Comparison of ENCODE assay signal across 8 cellular contexts in the genomic region with DNA sequence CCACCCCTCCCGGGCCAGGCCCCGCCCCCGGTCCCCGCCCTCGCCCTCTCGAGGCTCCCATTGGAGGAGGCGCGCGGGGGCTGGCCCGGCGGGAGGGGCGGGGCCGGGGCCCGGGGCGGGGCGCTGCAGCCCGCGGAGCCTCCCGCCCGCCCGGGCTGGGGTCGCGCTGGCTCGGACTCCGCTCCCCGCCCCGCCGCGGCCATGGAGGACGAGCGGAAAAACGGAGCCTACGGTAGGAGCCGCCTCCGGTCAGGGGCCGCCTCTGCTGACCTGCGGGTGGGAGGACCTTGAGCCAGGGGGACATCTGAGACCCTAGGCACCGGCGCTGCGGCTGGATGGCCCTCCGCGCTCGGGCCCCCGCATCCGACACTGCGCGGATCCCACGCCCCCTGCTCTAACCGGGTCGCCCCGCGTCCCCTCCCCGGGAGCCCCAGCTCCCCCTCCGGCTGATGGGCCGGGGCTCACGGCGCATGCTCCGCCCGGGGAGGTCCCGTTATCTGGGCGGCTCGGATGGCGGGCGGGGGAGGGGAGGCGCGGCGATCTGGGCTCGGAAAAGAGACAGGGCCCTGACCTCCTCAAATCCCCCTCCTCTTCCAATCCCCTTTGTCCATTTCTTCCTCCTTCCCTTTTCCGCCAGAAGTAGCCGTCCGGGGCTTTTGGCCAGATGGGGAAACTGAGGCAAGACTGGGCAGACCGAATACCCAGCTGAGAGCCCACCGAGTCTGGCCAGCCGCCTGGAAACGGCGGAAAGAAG. TPM values are rescaled to one million over a fixed set of nuclear protein-coding genes. Genes with fewer than 3 reads are reported as not detected.
DNase-seq lines count a peak whose midpoint lies in the region; ATAC-seq and TF ChIP-seq lines count a peak whose summit lies in the region.

No MANE protein-coding gene starts in this region.

- H3K27me3 ChIP-seq in CD4-positive, CD25-positive, alpha-beta regulatory T cell (ENCODE audit: control insufficient read depth, insufficient read depth, low read length) = peaks cover 2% of the 10 kb centered on the region
- H3K27me3 ChIP-seq in foreskin keratinocyte (no peaks in the 10 kb centered on the region), neural progenitor cell (peaks cover 11% of the 10 kb centered on the region), stomach smooth muscle (ENCODE audit: control insufficient read depth in 1 of 2, insufficient read depth in 2 of 2, low read length in 2 of 2) (no peaks in the 10 kb centered on the region)

- H3K4me1 Mint-ChIP-seq in CD4-positive, CD25-positive, alpha-beta regulatory T cell = peaks cover 0 to 51% (median 28%) of the 10 kb centered on the region in 4 donors
- H3K4me1 Mint-ChIP-seq in neural progenitor cell = peaks cover 18% of the 10 kb centered on the region

- peaks cover 17% of the 10 kb centered on the region for H3K27me3 Mint-ChIP-seq in CD4-positive, CD25-positive, alpha-beta regulatory T cell
- H3K27me3 Mint-ChIP-seq in neural progenitor cell (ENCODE audit: insufficient read depth, low read depth) = peaks cover 8% of the 10 kb centered on the region

- H3K27ac Mint-ChIP-seq in CD4-positive, CD25-positive, alpha-beta regulatory T cell = peak overlapping the region; percentile 96 to 100 (median 100)
- no peak overlapping the region for H3K27ac Mint-ChIP-seq in neural progenitor cell

- H3K27ac ChIP-seq in CD4-positive, CD25-positive, alpha-beta regulatory T cell (ENCODE audit: insufficient read depth, low read length, poor library complexity, severe bottlenecking) = peak overlapping the region; percentile 98
- H3K27ac ChIP-seq in foreskin keratinocyte = no peak overlapping the region
- H3K27ac ChIP-seq in neural progenitor cell = peak overlapping the region; percentile 88
- peak overlapping the region; percentile 53 for H3K27ac ChIP-seq in stomach smooth muscle (ENCODE audit: low read length)

- H3F3A ChIP-seq in neural progenitor cell (ENCODE audit: low read depth) = peaks cover 14% of the 10 kb centered on the region

- peaks cover 45% of the 10 kb centered on the region for H3K4me1 ChIP-seq in CD4-positive, CD25-positive, alpha-beta regulatory T cell (ENCODE audit: control insufficient read depth, insufficient read depth, low read length, poor library complexity, severe bottlenecking)
- peaks cover 13% of the 10 kb centered on the region for H3K4me1 ChIP-seq in foreskin keratinocyte
- peaks cover 15% of the 10 kb centered on the region for H3K4me1 ChIP-seq in neural progenitor cell
- peaks cover 19% of the 10 kb centered on the region for H3K4me1 ChIP-seq in stomach smooth muscle (ENCODE audit: control insufficient read depth, insufficient read depth, low read length)

- peaks cover 0 to 2% (median 0%) of the 10 kb centered on the region in 7 donors for H3K9me3 Mint-ChIP-seq in CD4-positive, CD25-positive, alpha-beta regulatory T cell
- H3K9me3 Mint-ChIP-seq in neural progenitor cell = no peaks in the 10 kb centered on the region

- H3K4me3 ChIP-seq in CD4-positive, CD25-positive, alpha-beta regulatory T cell (ENCODE audit: low read depth, low read length) = peak overlapping the region; percentile 83
- H3K4me3 ChIP-seq in neural progenitor cell = peak overlapping the region; percentile 98
- peak overlapping the region; percentile 88 to 91 for H3K4me3 ChIP-seq in stomach smooth muscle (ENCODE audit: low read length in 2 of 2)

- peak overlapping the region; percentile 96 for H3K4me2 ChIP-seq in neural progenitor cell

- ATAC-seq in CD4-positive, CD25-positive, alpha-beta regulatory T cell (ENCODE audit: low read depth in 2 of 2) = peak; percentile 80 to 83
- peak; percentile 44 for ATAC-seq in GM19395 (IDR thresholded peaks at IDR 0.05; ENCODE audit: unreplicated experiment)
- peak; percentile 88 for ATAC-seq in foreskin keratinocyte

- TF ChIP-seq CTCF in foreskin keratinocyte (conservative IDR thresholded peaks at IDR 0.05) = no peak
- TF ChIP-seq CTCF in neural progenitor cell (IDR thresholded peaks at IDR 0.05) = no peak

- peak; percentile 81 to 87 (median 85) for DNase-seq in CD4-positive, CD25-positive, alpha-beta regulatory T cell
- DNase-seq in HuH-7.5 (ENCODE audit: low spot score) = peak; percentile 95
- peak; percentile 47 to 59 for DNase-seq in SHP77 (lab: John Stamatoyannopoulos, UW)
- DNase-seq in activated gamma-delta T cell treated with Interleukin-2 at 50 U/mL for 16 hours = peak; percentile 88
- no peak for DNase-seq in foreskin keratinocyte
- DNase-seq in neural progenitor cell (ENCODE audit: low spot score) = peak; percentile 95

- H2AFZ ChIP-seq in neural progenitor cell (replicated peaks) = peak overlapping the region; percentile 91

- H3K36me3 Mint-ChIP-seq in CD4-positive, CD25-positive, alpha-beta regulatory T cell = peaks cover 11% of the 10 kb centered on the region
- peaks cover 2% of the 10 kb centered on the region for H3K36me3 Mint-ChIP-seq in neural progenitor cell

- H3K9ac ChIP-seq in neural progenitor cell (peak overlapping the region; percentile 75), stomach smooth muscle (ENCODE audit: low read length in 2 of 2) (peak overlapping the region; percentile 71 to 88)

- no peaks in the 10 kb centered on the region for H3K9me3 ChIP-seq in CD4-positive, CD25-positive, alpha-beta regulatory T cell (ENCODE audit: control insufficient read depth in 2 of 2, low read length in 2 of 2)
- H3K9me3 ChIP-seq in neural progenitor cell (ENCODE audit: low read depth) (no peaks in the 10 kb centered on the region), stomach smooth muscle (ENCODE audit: control insufficient read depth in 2 of 2, low read length in 2 of 2) (no peaks in the 10 kb centered on the region)

- no peaks in the 10 kb centered on the region for H3K36me3 ChIP-seq in CD4-positive, CD25-positive, alpha-beta regulatory T cell (ENCODE audit: control insufficient read depth, insufficient read depth, low read length)
- H3K36me3 ChIP-seq in neural progenitor cell (no peaks in the 10 kb centered on the region), stomach smooth muscle (ENCODE audit: control insufficient read depth in 2 of 2, insufficient read depth in 2 of 2, low read length in 2 of 2) (no peaks in the 10 kb centered on the region)

- peak overlapping the region; percentile 98 to 100 (median 100) for H3K4me3 Mint-ChIP-seq in CD4-positive, CD25-positive, alpha-beta regulatory T cell
- H3K4me3 Mint-ChIP-seq in neural progenitor cell = peak overlapping the region; percentile 91

- peaks cover 45% of the 10 kb centered on the region for H3K79me2 ChIP-seq in neural progenitor cell (ENCODE audit: low read depth)

- H4K20me1 ChIP-seq in neural progenitor cell (ENCODE audit: low read depth) = peaks cover 13% of the 10 kb centered on the region

RNA-seq across cellular contexts. Expression of a gene that starts 15.4 kb away (rescaled TPM):
- not detected for total RNA-seq in CD4-positive, CD25-positive, alpha-beta regulatory T cell
- polyA plus RNA-seq in CD4-positive, CD25-positive, alpha-beta regulatory T cell = not detected
- 86.6 and 117 TPM in 2 replicates for total RNA-seq in foreskin keratinocyte
- 99.1 and 112 TPM in 2 replicates for polyA plus RNA-seq in foreskin keratinocyte
- total RNA-seq in neural progenitor cell (ENCODE audit: low replicate concordance) = 3.6 and 3.9 TPM in 2 replicates

RNA-seq across cellular contexts. Expression of a gene that starts 22.8 kb away (rescaled TPM):
- 236 TPM for total RNA-seq in CD4-positive, CD25-positive, alpha-beta regulatory T cell
- polyA plus RNA-seq in CD4-positive, CD25-positive, alpha-beta regulatory T cell = 100 to 1,000 TPM; 225 to 280 (median 255) TPM
- total RNA-seq in foreskin keratinocyte (136 and 141 TPM in 2 replicates), neural progenitor cell (ENCODE audit: low replicate concordance) (45.6 and 81.8 TPM in 2 replicates)
- 130 and 138 TPM in 2 replicates for polyA plus RNA-seq in foreskin keratinocyte

RNA-seq across cellular contexts. Expression of a gene that starts 33.7 kb away (rescaled TPM):
- 57.0 TPM for total RNA-seq in CD4-positive, CD25-positive, alpha-beta regulatory T cell
- 100 to 1,000 TPM in 3 of 4 donors, 10 to 100 TPM in 1; 92.6 to 125 (median 113) TPM for polyA plus RNA-seq in CD4-positive, CD25-positive, alpha-beta regulatory T cell
- total RNA-seq in foreskin keratinocyte (6.3 and 6.8 TPM in 2 replicates), neural progenitor cell (ENCODE audit: low replicate concordance) (3.4 and 4.4 TPM in 2 replicates)
- 8.2 and 10.1 TPM in 2 replicates for polyA plus RNA-seq in foreskin keratinocyte

RNA-seq across cellular contexts. Expression of a gene that starts 36.7 kb away (rescaled TPM):
- 34.6 TPM for total RNA-seq in CD4-positive, CD25-positive, alpha-beta regulatory T cell
- polyA plus RNA-seq in CD4-positive, CD25-positive, alpha-beta regulatory T cell = 10 to 100 TPM in 3 of 4 donors, 1 to 10 TPM in 1; 8.6 to 13.8 (median 12.0) TPM
- total RNA-seq in foreskin keratinocyte (19.7 TPM in 2 replicates), neural progenitor cell (ENCODE audit: low replicate concordance) (16.4 and 27.4 TPM in 2 replicates)
- 20.0 and 20.1 TPM in 2 replicates for polyA plus RNA-seq in foreskin keratinocyte

RNA-seq across cellular contexts. Expression of a gene that starts 51.6 kb away (rescaled TPM):
- 444 TPM for total RNA-seq in CD4-positive, CD25-positive, alpha-beta regulatory T cell
- 10 to 100 TPM; 54.8 to 70.8 (median 62.1) TPM for polyA plus RNA-seq in CD4-positive, CD25-positive, alpha-beta regulatory T cell
- total RNA-seq in foreskin keratinocyte = 189 and 218 TPM in 2 replicates
- 137 and 162 TPM in 2 replicates for polyA plus RNA-seq in foreskin keratinocyte
- 477 and 633 TPM in 2 replicates for total RNA-seq in neural progenitor cell (ENCODE audit: low replicate concordance)

Comparison
In these comparisons a context has a peak if more than half of its experiments do, and no peak if none do; other contexts are left out.
1. DNase-seq: peak in CD4-positive, CD25-positive, alpha-beta regulatory T cell (3 of 3), HuH-7.5 (single experiment), SHP77 (2 of 2), activated gamma-delta T cell treated with Interleukin-2 at 50 U/mL for 16 hours (single experiment) and neural progenitor cell (single experiment); none in foreskin keratinocyte (0 of 2).
2. RNA of a gene that starts 15.4 kb away (total RNA-seq): 86.6 to 117 TPM in foreskin keratinocyte; 3.6 to 3.9 TPM in neural progenitor cell and not detected in CD4-positive, CD25-positive, alpha-beta regulatory T cell (single experiment); every median in the first group is over 10 times any median in the second.
3. Peak in every context shown above with its lines, with median percentiles within 50 percentile points of each other: ATAC-seq and H3K4me3 ChIP-seq.